12 cellular contexts compared by ENCODE assay signal in genomic region chr21:28771790-28772501, GRCh38.
A peak's percentile ranks its signal among the peaks of the same experiment; 100 is the strongest.
DNase-seq lines count a peak whose midpoint lies in the region; ATAC-seq and TF ChIP-seq lines count a peak whose summit lies in the region.
"Had no signal": no experiment of that assay in that cellular context is flagged by ENCODE, and none has a peak within 500 bp of the region (broad histone marks: within the 10 kb centered on the region; RNA-seq: fewer than 3 reads in every experiment).

No MANE protein-coding gene starts in this region.

- H3K27ac ChIP-seq in right cardiac atrium (ENCODE audit: low read length) (peak overlapping the region; percentile 12), Karpas-422 (ENCODE audit: low read length) (no peak overlapping the region)
- H3K27ac ChIP-seq: parathyroid adenoma had no signal

- no peaks in the 10 kb centered on the region for H3K79me2 ChIP-seq in Karpas-422 (ENCODE audit: low read length)
- H3K79me2 ChIP-seq: parathyroid adenoma had no signal

- intact Hi-C loops in right cardiac atrium (cut with DNase I) = no loop called here

- no peak overlapping the region for H3K9ac ChIP-seq in Karpas-422 (ENCODE audit: low read length)
- H3K9ac ChIP-seq: parathyroid adenoma had no signal

- no peak overlapping the region for H3K4me3 Mint-ChIP-seq in activated naive CD8-positive, alpha-beta T cell treated with anti-CD3 and anti-CD28 coated beads, Interleukin-2, amount 50 U/mL, for 24 hours
- no peak overlapping the region for H3K4me3 Mint-ChIP-seq in stimulated activated naive CD8-positive, alpha-beta T cell treated with anti-CD3 and anti-CD28 coated beads, Interleukin-15, Interleukin-2, amounts not matched to agents 100 ng/mL and 50 ng/mL, for 24 hours
- H3K4me3 Mint-ChIP-seq: T-cell had no signal

- peak overlapping the region; percentile 76 for H3K27ac Mint-ChIP-seq in activated naive CD8-positive, alpha-beta T cell treated with anti-CD3 and anti-CD28 coated beads, Interleukin-2, amount 50 U/mL, for 24 hours
- H3K27ac Mint-ChIP-seq in stimulated activated naive CD8-positive, alpha-beta T cell treated with anti-CD3 and anti-CD28 coated beads, Interleukin-15, Interleukin-2, amounts not matched to agents 100 ng/mL and 50 ng/mL, for 24 hours = peak overlapping the region; percentile 85
- H3K27ac Mint-ChIP-seq: T-cell had no signal

- DNase-seq in HFF-Myc (ENCODE audit: extremely low read depth, low read depth) (peak; percentile 72), right cardiac atrium (no peak), Karpas-422 (no peak), NK-92 (lab: John Stamatoyannopoulos, UW; ENCODE audit: unreplicated experiment) (no peak), SW480 (ENCODE audit: low spot score) (no peak)
- DNase-seq in activated naive CD8-positive, alpha-beta T cell treated with anti-CD3 and anti-CD28 coated beads, Interleukin-2, amount 50 U/mL, for 24 hours = no peak
- DNase-seq: activated naive CD4-positive, alpha-beta T cell treated with Interleukin-2 at 50 U/mL for 16 hours; NCI-H1417 treated with DMSO at 0.1 percent for 48 hours; T-cell had no signal

- no peaks in the 10 kb centered on the region for H4K20me1 ChIP-seq in Karpas-422 (ENCODE audit: insufficient read depth, low read depth, low read length)

- H3K4me1 ChIP-seq in right cardiac atrium (ENCODE audit: control insufficient read depth, insufficient read depth, low read length) (peaks cover 2% of the 10 kb centered on the region), Karpas-422 (ENCODE audit: low read length) (no peaks in the 10 kb centered on the region)
- H3K4me1 ChIP-seq: parathyroid adenoma had no signal

- H3K36me3 ChIP-seq in Karpas-422 (ENCODE audit: insufficient read depth, low read length) = no peaks in the 10 kb centered on the region

- H3K4me1 Mint-ChIP-seq in activated naive CD8-positive, alpha-beta T cell treated with anti-CD3 and anti-CD28 coated beads, Interleukin-2, amount 50 U/mL, for 24 hours = peaks cover 78% of the 10 kb centered on the region
- H3K4me1 Mint-ChIP-seq in stimulated activated naive CD8-positive, alpha-beta T cell treated with anti-CD3 and anti-CD28 coated beads, Interleukin-15, Interleukin-2, amounts not matched to agents 100 ng/mL and 50 ng/mL, for 24 hours (ENCODE audit: low read depth) = peaks cover 78% of the 10 kb centered on the region

- no peak overlapping the region for H2AFZ ChIP-seq in Karpas-422 (ENCODE audit: low read length)
- H2AFZ ChIP-seq: parathyroid adenoma had no signal

- peak; percentile 27 for ATAC-seq in activated naive CD8-positive, alpha-beta T cell treated with anti-CD3 and anti-CD28 coated beads, Interleukin-2, amount 50 U/mL, for 24 hours
- peak; percentile 60 to 67 for ATAC-seq in right cardiac atrium
- no peak for ATAC-seq in HG03097 (IDR thresholded peaks at IDR 0.05; ENCODE audit: low FRiP score, unreplicated experiment)
- ATAC-seq: T-cell had no signal

- H3K9me3 Mint-ChIP-seq in activated naive CD8-positive, alpha-beta T cell treated with anti-CD3 and anti-CD28 coated beads, Interleukin-2, amount 50 U/mL, for 24 hours = peaks cover 11% of the 10 kb centered on the region
- peaks cover 6% of the 10 kb centered on the region for H3K9me3 Mint-ChIP-seq in stimulated activated naive CD8-positive, alpha-beta T cell treated with anti-CD3 and anti-CD28 coated beads, Interleukin-15, Interleukin-2, amounts not matched to agents 100 ng/mL and 50 ng/mL, for 24 hours

- H3K4me2 ChIP-seq in Karpas-422 (ENCODE audit: low read depth, low read length, poor library complexity, severe bottlenecking) = no peak overlapping the region

- no peaks in the 10 kb centered on the region for H3K9me2 ChIP-seq in Karpas-422 (replicated peaks; ENCODE audit: insufficient read depth, low read length)

- WGBS in right cardiac atrium = 29% methylated on average over 3 of the region's 3 CpGs

- no peaks in the 10 kb centered on the region for H3K27me3 Mint-ChIP-seq in activated naive CD8-positive, alpha-beta T cell treated with anti-CD3 and anti-CD28 coated beads, Interleukin-2, amount 50 U/mL, for 24 hours
- no peaks in the 10 kb centered on the region for H3K27me3 Mint-ChIP-seq in stimulated activated naive CD8-positive, alpha-beta T cell treated with anti-CD3 and anti-CD28 coated beads, Interleukin-15, Interleukin-2, amounts not matched to agents 100 ng/mL and 50 ng/mL, for 24 hours
- H3K27me3 Mint-ChIP-seq: T-cell had no signal

- H3K4me3 ChIP-seq in HFF-Myc (replicated peaks; ENCODE audit: low read depth, low read length) = 0 out of 2 replicates have a peak overlapping the region, but pooled peaks have one; percentile 1
- no peak overlapping the region for H3K4me3 ChIP-seq in right cardiac atrium (ENCODE audit: low read length)
- no peak overlapping the region for H3K4me3 ChIP-seq in Karpas-422 (ENCODE audit: low read length)

- no peak for TF ChIP-seq CTCF in HFF-Myc (IDR thresholded peaks at IDR 0.05; ENCODE audit: low read depth, low read length, missing control alignments)

- no peaks in the 10 kb centered on the region for H3K9me3 ChIP-seq in right cardiac atrium (ENCODE audit: control insufficient read depth, low read length)
- H3K9me3 ChIP-seq in Karpas-422 (ENCODE audit: low read length) = no peaks in the 10 kb centered on the region

- peaks cover 13% of the 10 kb centered on the region for H3K36me3 Mint-ChIP-seq in activated naive CD8-positive, alpha-beta T cell treated with anti-CD3 and anti-CD28 coated beads, Interleukin-2, amount 50 U/mL, for 24 hours (ENCODE audit: low read depth)
- peaks cover 11% of the 10 kb centered on the region for H3K36me3 Mint-ChIP-seq in stimulated activated naive CD8-positive, alpha-beta T cell treated with anti-CD3 and anti-CD28 coated beads, Interleukin-15, Interleukin-2, amounts not matched to agents 100 ng/mL and 50 ng/mL, for 24 hours (ENCODE audit: low read depth)

- H3K27me3 ChIP-seq in right cardiac atrium (ENCODE audit: control insufficient read depth, insufficient read depth) = no peaks in the 10 kb centered on the region
- no peaks in the 10 kb centered on the region for H3K27me3 ChIP-seq in Karpas-422 (ENCODE audit: low read length)
